Comparison of ENCODE assay signal across 7 cellular contexts in genomic region chr17:80455784-80456183, GRCh38. TPM values are rescaled to one million over a fixed set of nuclear protein-coding genes. Genes with fewer than 3 reads are reported as not detected.
DNase-seq lines count a peak whose midpoint lies in the region; ATAC-seq and TF ChIP-seq lines count a peak whose summit lies in the region.

No MANE protein-coding gene starts in this region.

- H3T11ph ChIP-seq in H9 (ENCODE audit: low read length): no peak overlapping the region

- H3K9me3 Mint-ChIP-seq in H9: no peaks in the 10 kb centered on the region; a peak in 1 of 5 replicates

- ATAC-seq in HG02973 (IDR thresholded peaks at IDR 0.05; ENCODE audit: unreplicated experiment) (no peak), GM21447 (IDR thresholded peaks at IDR 0.05; ENCODE audit: unreplicated experiment) (no peak)

- TF ChIP-seq CTCF in H9 (conservative IDR thresholded peaks at IDR 0.05) (no peak), epithelial cell of esophagus (IDR thresholded peaks at IDR 0.05; ENCODE audit: insufficient read depth, low read depth, low read length, missing control alignments) (no peak)

- H2BK5ac ChIP-seq in H9 (ENCODE audit: insufficient read length, low read length): no peak overlapping the region

- no peaks in the 10 kb centered on the region for H3K36me3 ChIP-seq in skeletal muscle tissue (ENCODE audit: control insufficient read depth in 3 of 3, insufficient read depth in 3 of 3, low read length in 3 of 3)

- H3K23me2 ChIP-seq in H9 (ENCODE audit: insufficient read length, low read depth, low read length, poor library complexity, severe bottlenecking): peaks cover 10% of the 10 kb centered on the region

- no peak overlapping the region for H3K56ac ChIP-seq in H9 (ENCODE audit: insufficient read length, low read depth, low read length)

- peaks cover 13 to 24% of the 10 kb centered on the region in 2 experiments for H3K4me1 Mint-ChIP-seq in H9

- H3K4me1 ChIP-seq in H9 (ENCODE audit: insufficient read depth, low read length) (peaks cover 2% of the 10 kb centered on the region; the same call in 1 of the 2 replicates), skeletal muscle tissue (ENCODE audit: control insufficient read depth in 3 of 3, insufficient read depth in 3 of 3, low read length in 3 of 3) (peaks cover 43 to 57% (median 47%) of the 10 kb centered on the region in 3 donors)

- H2BK20ac ChIP-seq in H9 (ENCODE audit: low read depth, low read length, poor library complexity, severe bottlenecking): no peak overlapping the region

- no peak for DNase-seq in H9
- DNase-seq in SHP77 (lab: John Stamatoyannopoulos, UW): peak; percentile 35 to 46
- no peak for DNase-seq in epithelial cell of esophagus (ENCODE audit: low read depth)
- no peak for DNase-seq in HPDE6-E6E7 (ENCODE audit: extremely low spot score)

- H3K4me2 ChIP-seq in H9 (ENCODE audit: insufficient read depth, insufficient read length, low read length): no peak overlapping the region

- H4K20me1 ChIP-seq in H9 (ENCODE audit: control insufficient read depth, insufficient read depth, insufficient read length): no peaks in the 10 kb centered on the region

- H3K23ac ChIP-seq in H9 (ENCODE audit: insufficient read length, low read depth, low read length): no peak overlapping the region

- no peak overlapping the region for H4K8ac ChIP-seq in H9 (replicated peaks; ENCODE audit: insufficient read length, low read depth, low read length)

- H3K79me1 ChIP-seq in H9 (ENCODE audit: insufficient read depth, low read depth, low read length, poor library complexity, severe bottlenecking): no peaks in the 10 kb centered on the region

- peaks cover 78% of the 10 kb centered on the region for H3K27me3 Mint-ChIP-seq in H9 (ENCODE audit: low read depth)

- no peak overlapping the region for H4K5ac ChIP-seq in H9 (ENCODE audit: insufficient read length, low read depth, low read length)

- H3K4ac ChIP-seq in H9 (ENCODE audit: low read depth, low read length): no peak overlapping the region

- H3K9ac ChIP-seq in H9 (ENCODE audit: extremely low read depth, insufficient read length, low read length) (no peak overlapping the region), skeletal muscle tissue (ENCODE audit: low read depth in 1 of 3, low read length in 3 of 3) (peak overlapping the region; percentile 89 to 95 (median 92))

- no peak overlapping the region for H4K91ac ChIP-seq in H9 (ENCODE audit: insufficient read length, low read depth, low read length)

- peak overlapping the region; percentile 90 to 93 for H3K4me3 Mint-ChIP-seq in H9

- no CpG with 5 or more reads among the region's 4 CpGs for WGBS in H9 (ENCODE audit: extremely low coverage, insufficient read length, low lambda C conversion rate)

- H3K79me2 ChIP-seq in H9 (ENCODE audit: insufficient read depth, low read length): no peaks in the 10 kb centered on the region

- H3K14ac ChIP-seq in H9 (ENCODE audit: insufficient read depth, low read length): no peak overlapping the region

- H2BK12ac ChIP-seq in H9 (ENCODE audit: insufficient read length, low read depth, low read length): no peak overlapping the region

- H3K4me3 ChIP-seq in epithelial cell of esophagus (ENCODE audit: low read length): peak overlapping the region; percentile 78
- peak overlapping the region; percentile 75 to 94 (median 88) for H3K4me3 ChIP-seq in skeletal muscle tissue (ENCODE audit: low read length in 3 of 3)

- H3K18ac ChIP-seq in H9 (ENCODE audit: insufficient read length, low read depth, low read length): no peak overlapping the region

- H3K9me3 ChIP-seq in H9 (ENCODE audit: control insufficient read depth, low read depth, low read length): no peaks in the 10 kb centered on the region
- H3K9me3 ChIP-seq in skeletal muscle tissue (ENCODE audit: control insufficient read depth in 3 of 3, low read length in 3 of 3): no peaks in the 10 kb centered on the region

- peak overlapping the region in 2 of 3 experiments; percentile 15 to 42; a peak in 1 of 7 replicates for H3K27ac Mint-ChIP-seq in H9

- H3K36me3 Mint-ChIP-seq in H9 (ENCODE audit: insufficient read depth in 1 of 3, low read depth in 3 of 3): peaks cover 0 to 2% (median 0%) of the 10 kb centered on the region in 3 experiments; a peak in 1 of 7 replicates

- H3K27me3 ChIP-seq in H9 (ENCODE audit: insufficient read depth, low read length) (no peaks in the 10 kb centered on the region), skeletal muscle tissue (ENCODE audit: control insufficient read depth in 3 of 3, insufficient read depth in 3 of 3, low read length in 3 of 3) (no peaks in the 10 kb centered on the region)

- H3K27ac ChIP-seq in H9 (ENCODE audit: insufficient read length, low read depth, low read length) (no peak overlapping the region), skeletal muscle tissue (ENCODE audit: low read depth, low read length) (peak overlapping the region; percentile 96)

- no peak overlapping the region for H2BK15ac ChIP-seq in H9 (ENCODE audit: low read depth, low read length)

- no peak overlapping the region for H2BK120ac ChIP-seq in H9 (ENCODE audit: low read depth, low read length, poor library complexity, severe bottlenecking)

- no peak overlapping the region for H2AK5ac ChIP-seq in H9 (ENCODE audit: insufficient read length, low read length)

- H2AFZ ChIP-seq in H9 (ENCODE audit: low read length): no peak overlapping the region

RNA-seq across cellular contexts. Expression of gene NPTX1, which starts 20.6 kb away (rescaled TPM):
- total RNA-seq in H9 (2021) (20.5 and 20.8 TPM in 2 replicates), skeletal muscle tissue (1.0 TPM)

RNA-seq across cellular contexts. Expression of gene ENDOV, which starts 40.8 kb away (rescaled TPM):
- total RNA-seq in H9 (2021) (14.8 and 17.1 TPM in 2 replicates), skeletal muscle tissue (7.8 TPM)

Comparison
In these comparisons a context has a peak if more than half of its experiments do, and no peak if none do; other contexts are left out.
1. DNase-seq: peak in SHP77 (2 of 2); none in H9 (single experiment), epithelial cell of esophagus (single experiment) and HPDE6-E6E7 (single experiment).
2. RNA of gene NPTX1, which starts 20.6 kb away (total RNA-seq): 20.5 to 20.8 TPM in H9; 1.0 TPM in skeletal muscle tissue (single experiment); every median in the first group is over 10 times any median in the second.